In genomic region chr6:31686483-31686882, GRCh38 we compare ENCODE assay signal across 1 cellular context.
TF ChIP-seq lines count a peak whose summit lies in the region.

No MANE protein-coding gene starts in this region.

TF ChIP-seq in K562, 482 proteins besides CTCF, POLR2A, EP300 and RAD21 (continued from another document and continues in another):
- TF ChIP-seq, protein P1, sequence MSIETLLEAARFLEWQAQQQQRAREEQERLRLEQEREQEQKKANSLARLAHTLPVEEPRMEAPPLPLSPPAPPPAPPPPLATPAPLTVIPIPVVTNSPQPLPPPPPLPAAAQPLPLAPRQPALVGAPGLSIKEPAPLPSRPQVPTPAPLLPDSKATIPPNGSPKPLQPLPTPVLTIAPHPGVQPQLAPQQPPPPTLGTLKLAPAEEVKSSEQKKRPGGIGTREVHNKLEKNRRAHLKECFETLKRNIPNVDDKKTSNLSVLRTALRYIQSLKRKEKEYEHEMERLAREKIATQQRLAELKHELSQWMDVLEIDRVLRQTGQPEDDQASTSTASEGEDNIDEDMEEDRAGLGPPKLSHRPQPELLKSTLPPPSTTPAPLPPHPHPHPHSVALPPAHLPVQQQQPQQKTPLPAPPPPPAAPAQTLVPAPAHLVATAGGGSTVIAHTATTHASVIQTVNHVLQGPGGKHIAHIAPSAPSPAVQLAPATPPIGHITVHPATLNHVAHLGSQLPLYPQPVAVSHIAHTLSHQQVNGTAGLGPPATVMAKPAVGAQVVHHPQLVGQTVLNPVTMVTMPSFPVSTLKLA (conservative IDR thresholded peaks at IDR 0.05), result 0 out of 4 replicates have a peak, but pooled peaks of 1 of the 2 experiments have one; percentile 29
- TF ChIP-seq TAF15 (IDR thresholded peaks at IDR 0.05; ENCODE audit: low read depth, low read length) (no peak), CGGBP1 (CRISPR knock-in tag; IDR thresholded peaks at IDR 0.05) (no peak), GABPA (tag; conservative IDR thresholded peaks at IDR 0.05; ENCODE audit: low read depth) (no peak), NCOA4 (IDR thresholded peaks at IDR 0.05; ENCODE audit: partially characterized antibody) (no peak), RBM34 (IDR thresholded peaks at IDR 0.05; ENCODE audit: borderline replicate concordance, insufficient read depth, low read length) (no peak), CHCHD3 (CRISPR knock-in tag; IDR thresholded peaks at IDR 0.05) (no peak), POLR3G (IDR thresholded peaks at IDR 0.05; ENCODE audit: extremely low read depth, insufficient read length, insufficient replicate concordance) (no peak), HOMEZ (CRISPR knock-in tag; IDR thresholded peaks at IDR 0.05) (no peak), TFAM (CRISPR knock-in tag; conservative IDR thresholded peaks at IDR 0.05) (no peak), BRD9 (IDR thresholded peaks at IDR 0.05; ENCODE audit: low read depth, partially characterized antibody) (no peak), POLR2G (IDR thresholded peaks at IDR 0.05; ENCODE audit: low read depth, low read length) (no peak), ZNF551 (CRISPR knock-in tag; IDR thresholded peaks at IDR 0.05) (no peak), HMGXB4 (CRISPR knock-in tag; IDR thresholded peaks at IDR 0.05) (no peak), ETV5 (CRISPR knock-in tag; IDR thresholded peaks at IDR 0.05; ENCODE audit: low read depth) (no peak), NCOA2 (IDR thresholded peaks at IDR 0.05; ENCODE audit: partially characterized antibody in 2 of 2) (no peak), SLC30A9 (CRISPR knock-in tag; IDR thresholded peaks at IDR 0.05) (no peak), PYGO2 (tag; IDR thresholded peaks at IDR 0.05) (no peak), GATAD2B (IDR thresholded peaks at IDR 0.05; ENCODE audit: borderline replicate concordance) (no peak), CREB1 (IDR thresholded peaks at IDR 0.05) (no peak), CREB1 (CRISPR knock-in tag; IDR thresholded peaks at IDR 0.05) (no peak), USF2 (CRISPR knock-in tag; IDR thresholded peaks at IDR 0.05) (no peak), ZFX (CRISPR knock-in tag; IDR thresholded peaks at IDR 0.05) (no peak), ARID4B (CRISPR knock-in tag; IDR thresholded peaks at IDR 0.05) (no peak), CEBPB (tag; IDR thresholded peaks at IDR 0.05) (no peak), ZNF134 (CRISPR knock-in tag; conservative IDR thresholded peaks at IDR 0.05) (no peak), MTF1 (CRISPR knock-in tag; IDR thresholded peaks at IDR 0.05; ENCODE audit: borderline replicate concordance) (no peak), TEAD4 (IDR thresholded peaks at IDR 0.05; ENCODE audit: low read length) (no peak), TEAD4 (CRISPR knock-in tag; IDR thresholded peaks at IDR 0.05; ENCODE audit: borderline replicate concordance) (no peak), ZBTB8A (IDR thresholded peaks at IDR 0.05; ENCODE audit: partially characterized antibody) (no peak), ZNF12 (CRISPR knock-in tag; IDR thresholded peaks at IDR 0.05) (no peak), HMG20B (CRISPR knock-in tag; IDR thresholded peaks at IDR 0.05) (no peak), ZNF408 (CRISPR knock-in tag; IDR thresholded peaks at IDR 0.05; ENCODE audit: low read depth) (no peak), U2AF1 (optimal IDR thresholded peaks at IDR 0.05; ENCODE audit: low read depth, low read length) (no peak), HMGN3 (IDR thresholded peaks at IDR 0.05; ENCODE audit: borderline replicate concordance, extremely low read depth, insufficient read length, low read depth, low read length) (no peak), NRF1 (conservative IDR thresholded peaks at IDR 0.05 in 1 of 2, IDR thresholded peaks at IDR 0.05 in 1 of 2) (no peak; a peak in 1 of 4 replicates), L3MBTL2 (IDR thresholded peaks at IDR 0.05) (no peak), RBM14 (IDR thresholded peaks at IDR 0.05; ENCODE audit: borderline replicate concordance, insufficient read depth, low read depth, low read length) (no peak), ZSCAN29 (IDR thresholded peaks at IDR 0.05) (peak; percentile 53; the same call in 1 of the 2 replicates), XRCC3 (IDR thresholded peaks at IDR 0.05) (no peak), POLR2B (IDR thresholded peaks at IDR 0.05; ENCODE audit: low read depth, partially characterized antibody) (no peak), PCBP2 (IDR thresholded peaks at IDR 0.05; ENCODE audit: low read depth, low read length, poor library complexity, severe bottlenecking) (no peak)
- TF ChIP-seq, protein P2, sequence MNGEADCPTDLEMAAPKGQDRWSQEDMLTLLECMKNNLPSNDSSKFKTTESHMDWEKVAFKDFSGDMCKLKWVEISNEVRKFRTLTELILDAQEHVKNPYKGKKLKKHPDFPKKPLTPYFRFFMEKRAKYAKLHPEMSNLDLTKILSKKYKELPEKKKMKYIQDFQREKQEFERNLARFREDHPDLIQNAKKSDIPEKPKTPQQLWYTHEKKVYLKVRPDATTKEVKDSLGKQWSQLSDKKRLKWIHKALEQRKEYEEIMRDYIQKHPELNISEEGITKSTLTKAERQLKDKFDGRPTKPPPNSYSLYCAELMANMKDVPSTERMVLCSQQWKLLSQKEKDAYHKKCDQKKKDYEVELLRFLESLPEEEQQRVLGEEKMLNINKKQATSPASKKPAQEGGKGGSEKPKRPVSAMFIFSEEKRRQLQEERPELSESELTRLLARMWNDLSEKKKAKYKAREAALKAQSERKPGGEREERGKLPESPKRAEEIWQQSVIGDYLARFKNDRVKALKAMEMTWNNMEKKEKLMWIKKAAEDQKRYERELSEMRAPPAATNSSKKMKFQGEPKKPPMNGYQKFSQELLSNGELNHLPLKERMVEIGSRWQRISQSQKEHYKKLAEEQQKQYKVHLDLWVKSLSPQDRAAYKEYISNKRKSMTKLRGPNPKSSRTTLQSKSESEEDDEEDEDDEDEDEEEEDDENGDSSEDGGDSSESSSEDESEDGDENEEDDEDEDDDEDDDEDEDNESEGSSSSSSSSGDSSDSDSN (IDR thresholded peaks at IDR 0.05; ENCODE audit: borderline replicate concordance in 1 of 2, low read depth in 2 of 2, low read length in 2 of 2), result no peak
- TF ChIP-seq, protein P3, sequence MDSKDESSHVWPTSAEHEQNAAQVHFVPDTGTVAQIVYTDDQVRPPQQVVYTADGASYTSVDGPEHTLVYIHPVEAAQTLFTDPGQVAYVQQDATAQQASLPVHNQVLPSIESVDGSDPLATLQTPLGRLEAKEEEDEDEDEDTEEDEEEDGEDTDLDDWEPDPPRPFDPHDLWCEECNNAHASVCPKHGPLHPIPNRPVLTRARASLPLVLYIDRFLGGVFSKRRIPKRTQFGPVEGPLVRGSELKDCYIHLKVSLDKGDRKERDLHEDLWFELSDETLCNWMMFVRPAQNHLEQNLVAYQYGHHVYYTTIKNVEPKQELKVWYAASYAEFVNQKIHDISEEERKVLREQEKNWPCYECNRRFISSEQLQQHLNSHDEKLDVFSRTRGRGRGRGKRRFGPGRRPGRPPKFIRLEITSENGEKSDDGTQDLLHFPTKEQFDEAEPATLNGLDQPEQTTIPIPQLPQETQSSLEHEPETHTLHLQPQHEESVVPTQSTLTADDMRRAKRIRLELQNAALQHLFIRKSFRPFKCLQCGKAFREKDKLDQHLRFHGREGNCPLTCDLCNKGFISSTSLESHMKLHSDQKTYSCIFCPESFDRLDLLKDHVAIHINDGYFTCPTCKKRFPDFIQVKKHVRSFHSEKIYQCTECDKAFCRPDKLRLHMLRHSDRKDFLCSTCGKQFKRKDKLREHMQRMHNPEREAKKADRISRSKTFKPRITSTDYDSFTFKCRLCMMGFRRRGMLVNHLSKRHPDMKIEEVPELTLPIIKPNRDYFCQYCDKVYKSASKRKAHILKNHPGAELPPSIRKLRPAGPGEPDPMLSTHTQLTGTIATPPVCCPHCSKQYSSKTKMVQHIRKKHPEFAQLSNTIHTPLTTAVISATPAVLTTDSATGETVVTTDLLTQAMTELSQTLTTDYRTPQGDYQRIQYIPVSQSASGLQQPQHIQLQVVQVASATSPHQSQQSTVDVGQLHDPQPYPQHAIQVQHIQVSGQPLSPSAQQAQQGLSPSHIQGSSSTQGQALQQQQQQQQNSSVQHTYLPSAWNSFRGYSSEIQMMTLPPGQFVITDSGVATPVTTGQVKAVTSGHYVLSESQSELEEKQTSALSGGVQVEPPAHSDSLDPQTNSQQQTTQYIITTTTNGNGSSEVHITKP (IDR thresholded peaks at IDR 0.05; ENCODE audit: partially characterized antibody), result peak; percentile 65
